8 cellular contexts compared by ENCODE assay signal in the genomic region with DNA sequence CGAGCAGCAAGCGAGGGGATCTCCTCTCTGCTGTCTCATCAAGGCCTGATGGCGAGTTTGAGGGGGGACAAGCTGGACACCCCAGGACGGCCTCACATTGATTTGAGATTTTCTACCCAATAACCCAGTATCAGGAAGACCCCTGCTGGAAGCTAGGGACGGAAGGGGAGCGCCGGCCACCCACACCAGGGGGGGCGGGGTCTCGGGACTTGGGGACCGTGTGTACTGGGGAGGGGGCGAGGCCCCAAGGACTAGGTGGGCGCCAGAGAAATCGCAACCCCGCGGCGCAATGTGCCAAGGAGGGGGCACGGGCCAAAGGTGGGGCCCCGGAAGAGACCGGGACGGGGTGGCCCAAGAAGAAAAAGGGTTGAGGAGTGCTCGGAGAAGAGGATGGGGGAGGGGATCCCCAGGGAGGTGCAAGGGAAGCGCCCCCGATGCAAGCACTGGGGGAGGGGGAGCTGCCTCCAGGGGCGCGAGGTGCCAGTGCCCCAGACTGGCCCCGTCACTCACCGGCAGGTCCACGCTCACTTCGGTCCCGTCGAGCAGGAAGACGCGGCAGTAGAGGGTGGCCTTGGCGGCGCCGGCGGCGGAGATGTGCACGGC. TPM values are rescaled to one million over a fixed set of nuclear protein-coding genes. Genes with fewer than 3 reads are reported as not detected.
A peak's percentile ranks its signal among the peaks of the same experiment; 100 is the strongest.
DNase-seq lines count a peak whose midpoint lies in the region; ATAC-seq and TF ChIP-seq lines count a peak whose summit lies in the region.

No MANE protein-coding gene starts in this region.

- H3K4me3 Mint-ChIP-seq in T-helper 2 cell treated with Interferon-gamma antibody and Interleukin-4, amounts not matched to agents 5 μg/mL and 100 μg/mL, for 36 hours = peak overlapping the region; percentile 73

- peaks cover 6% of the 10 kb centered on the region for H3K4me1 Mint-ChIP-seq in T-helper 2 cell treated with Interferon-gamma antibody and Interleukin-4, amounts not matched to agents 5 μg/mL and 100 μg/mL, for 36 hours (ENCODE audit: low read depth)

- H3K36me3 ChIP-seq in ES-I3 (ENCODE audit: insufficient read depth, low read length) (no peaks in the 10 kb centered on the region), H7 (replicated peaks; ENCODE audit: control insufficient read depth, insufficient read depth, low read length) (no peaks in the 10 kb centered on the region), gastrocnemius medialis (no peaks in the 10 kb centered on the region)

- DNase-seq in H7 (peak; percentile 76), germinal center (ENCODE audit: low spot score) (peak; percentile 20), gastrocnemius medialis (no peak), middle frontal gyrus (ENCODE audit: extremely low spot score, low spot score) (no peak), HCEC 1CT (no peak)
- no peak for DNase-seq in T-helper 2 cell treated with Interferon-gamma antibody and Interleukin-4, amounts not matched to agents 5 μg/mL and 100 μg/mL, for 36 hours (ENCODE audit: low spot score)

- peak overlapping the region; percentile 68 for H3K9ac ChIP-seq in ES-I3 (ENCODE audit: low read depth, low read length)

- H3K27ac ChIP-seq in gastrocnemius medialis = peak overlapping the region in 2 of 4 donors; percentile 27 to 58

- H3K9me3 Mint-ChIP-seq in T-helper 2 cell treated with Interferon-gamma antibody and Interleukin-4, amounts not matched to agents 5 μg/mL and 100 μg/mL, for 36 hours = no peaks in the 10 kb centered on the region

- H3K4me3 ChIP-seq in H7 (ENCODE audit: insufficient read depth, low read depth, low read length) (peak overlapping the region; percentile 80), gastrocnemius medialis (peak overlapping the region; percentile 17 to 56 (median 30))

- no peak overlapping the region for H3K27ac Mint-ChIP-seq in T-helper 2 cell treated with Interferon-gamma antibody and Interleukin-4, amounts not matched to agents 5 μg/mL and 100 μg/mL, for 36 hours

- peaks cover 60% of the 10 kb centered on the region for H3K27me3 Mint-ChIP-seq in T-helper 2 cell treated with Interferon-gamma antibody and Interleukin-4, amounts not matched to agents 5 μg/mL and 100 μg/mL, for 36 hours (ENCODE audit: low read depth)

- no peak for TF ChIP-seq POLR2A in gastrocnemius medialis (IDR thresholded peaks at IDR 0.05)

- no peak for TF ChIP-seq CTCF in gastrocnemius medialis (IDR thresholded peaks at IDR 0.05 in 4 of 5, conservative IDR thresholded peaks at IDR 0.05 in 1 of 5)

- H3K4me1 ChIP-seq in ES-I3 (ENCODE audit: insufficient read depth, low read length) = peaks cover 30% of the 10 kb centered on the region
- peaks cover 15 to 18% of the 10 kb centered on the region in 2 donors for H3K4me1 ChIP-seq in gastrocnemius medialis

- in situ Hi-C loops in gastrocnemius medialis (cut with MboI; ENCODE audit: low sequenced_read_pairs in 4 of 4) = loop anchor here (5.0 to 10.0 kb wide), 3 partner anchors 72 to 215 kb away; no protein-coding TSS in a partner anchor

- H3K27me3 ChIP-seq in H7 (ENCODE audit: control insufficient read depth, insufficient read depth, low read length) (peaks cover 9% of the 10 kb centered on the region), gastrocnemius medialis (peaks cover 4 to 7% (median 4%) of the 10 kb centered on the region in 3 donors)

- intact Hi-C loops in gastrocnemius medialis (cut with DNase I; ENCODE audit: low total_unique reads) = loop anchor here (2.0 to 10.0 kb wide), 2 partner anchors 137 to 225 kb away; no protein-coding TSS in a partner anchor

- no peaks in the 10 kb centered on the region for H3K36me3 Mint-ChIP-seq in T-helper 2 cell treated with Interferon-gamma antibody and Interleukin-4, amounts not matched to agents 5 μg/mL and 100 μg/mL, for 36 hours (ENCODE audit: low read depth)

- H3K9me3 ChIP-seq in ES-I3 (ENCODE audit: control insufficient read depth, insufficient read depth, low read length) (no peaks in the 10 kb centered on the region), gastrocnemius medialis (no peaks in the 10 kb centered on the region)

- no peak for ATAC-seq in gastrocnemius medialis
- ATAC-seq in HG03108 (IDR thresholded peaks at IDR 0.05; ENCODE audit: unreplicated experiment) = no peak

RNA-seq across cellular contexts. Expression of a gene that starts 1.1 kb away (rescaled TPM):
- total RNA-seq in H7 (2014; rRNA removed; shearing (Covaris generic)) = 9.1 and 11.8 TPM in 2 replicates
- 1 to 10 TPM; 3.8 to 6.9 (median 6.1) TPM for total RNA-seq in gastrocnemius medialis

Comparison
In these comparisons a context has a peak if more than half of its experiments do, and no peak if none do; other contexts are left out.
1. DNase-seq: peak in H7 (single experiment) and germinal center (single experiment); none in T-helper 2 cell treated with Interferon-gamma antibody and Interleukin-4, amounts not matched to agents 5 μg/mL and 100 μg/mL, for 36 hours (single experiment), gastrocnemius medialis (0 of 2), middle frontal gyrus (single experiment) and HCEC 1CT (single experiment).